Comparison of ENCODE assay signal across 9 cellular contexts in the genomic region with DNA sequence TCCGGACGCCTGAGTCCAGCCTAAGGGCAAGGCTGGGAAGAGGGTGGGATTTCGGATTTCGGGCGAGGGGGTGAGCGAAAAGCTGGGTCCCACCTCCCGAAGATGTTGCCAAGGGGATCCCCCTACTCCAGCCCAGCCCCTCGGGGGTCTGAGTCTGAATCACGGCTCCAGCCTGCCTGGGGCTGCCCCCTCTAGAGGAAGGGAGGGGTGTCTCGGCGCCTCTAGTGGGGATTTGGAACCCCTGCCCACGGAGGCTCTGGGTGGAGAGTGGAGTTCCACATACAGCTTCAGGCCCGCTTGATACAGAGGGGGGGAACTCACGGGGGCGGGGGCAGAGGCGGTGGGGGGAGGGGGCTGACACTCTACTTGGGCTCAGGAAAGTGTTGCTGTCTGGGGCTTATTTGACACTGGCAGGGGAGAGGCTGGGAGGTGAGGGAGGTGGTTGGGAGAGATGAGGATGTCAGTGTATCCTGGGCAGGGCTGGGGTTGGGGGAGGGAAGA. TPM values are rescaled to one million over a fixed set of nuclear protein-coding genes. Genes with fewer than 3 reads are reported as not detected.
A peak's percentile ranks its signal among the peaks of the same experiment; 100 is the strongest.
DNase-seq lines count a peak whose midpoint lies in the region; ATAC-seq and TF ChIP-seq lines count a peak whose summit lies in the region.
"Had no signal": no experiment of that assay in that cellular context is flagged by ENCODE, and none has a peak within 500 bp of the region (broad histone marks: within the 10 kb centered on the region; RNA-seq: fewer than 3 reads in every experiment).

No MANE protein-coding gene starts in this region.

- H3K27me3 ChIP-seq in body of pancreas (peaks cover 0 to 4% of the 10 kb centered on the region in 2 donors), skeletal muscle tissue (ENCODE audit: control insufficient read depth in 3 of 3, insufficient read depth in 3 of 3, low read length in 3 of 3) (peaks cover 17 to 33% (median 28%) of the 10 kb centered on the region in 3 donors)

- peaks cover 33% of the 10 kb centered on the region for H3K27me3 Mint-ChIP-seq in activated CD4-positive, alpha-beta memory T cell treated with anti-CD3 and anti-CD28 coated beads for 36 hours

- CTCF ChIA-PET in HEK293 (lab: Yijun Ruan, JAX) = interaction anchor here (0.7 to 18.5 kb wide), 10 partner anchors 10 to 123 kb away, joined by 3 to 463 read pairs (median 63); no protein-coding TSS in a partner anchor
- CTCF ChIA-PET in activated CD4-positive, alpha-beta memory T cell treated with anti-CD3 and anti-CD28 coated beads for 36 hours (lab: Charles Lee) = no interaction called here

- no peaks in the 10 kb centered on the region for H3K9me3 ChIP-seq in HEK293 (ENCODE audit: control insufficient read depth, insufficient read depth, low read depth, low read length)
- no peaks in the 10 kb centered on the region for H3K9me3 ChIP-seq in body of pancreas
- no peaks in the 10 kb centered on the region for H3K9me3 ChIP-seq in skeletal muscle tissue (ENCODE audit: control insufficient read depth in 3 of 3, low read length in 3 of 3)

- H3K4me1 Mint-ChIP-seq in activated CD4-positive, alpha-beta memory T cell treated with anti-CD3 and anti-CD28 coated beads for 36 hours (ENCODE audit: low read depth) = peaks cover 2% of the 10 kb centered on the region

- no peak overlapping the region for H3K4me3 Mint-ChIP-seq in activated CD4-positive, alpha-beta memory T cell treated with anti-CD3 and anti-CD28 coated beads for 36 hours

- H3K36me3 ChIP-seq in HEK293 (ENCODE audit: control insufficient read depth in 2 of 2, insufficient read depth in 1 of 2, low read length in 2 of 2) = no peaks in the 10 kb centered on the region
- no peaks in the 10 kb centered on the region for H3K36me3 ChIP-seq in body of pancreas (replicated peaks in 1 of 2; ENCODE audit: insufficient read depth in 1 of 2, low read depth in 2 of 2)
- H3K36me3 ChIP-seq in skeletal muscle tissue (ENCODE audit: control insufficient read depth in 3 of 3, insufficient read depth in 3 of 3, low read length in 3 of 3) = no peaks in the 10 kb centered on the region

- H3K27ac Mint-ChIP-seq in activated CD4-positive, alpha-beta memory T cell treated with anti-CD3 and anti-CD28 coated beads for 36 hours = no peak overlapping the region

- H3K27ac ChIP-seq in HEK293 (ENCODE audit: extremely low read depth, low read depth, low read length) (peak overlapping the region; percentile 65; the same call in 1 of the 2 replicates), body of pancreas (peak overlapping the region; percentile 47 to 69 (median 64)), skeletal muscle tissue (ENCODE audit: low read depth, low read length) (peak overlapping the region; percentile 69)

- TF ChIP-seq POLR2A in body of pancreas (IDR thresholded peaks at IDR 0.05) = no peak

- TF ChIP-seq CTCF in HEK293 (tag by site-specific recombination; IDR thresholded peaks at IDR 0.05) = peak; percentile 44
- TF ChIP-seq CTCF in body of pancreas (IDR thresholded peaks at IDR 0.05) = no peak

- H3K36me3 Mint-ChIP-seq in activated CD4-positive, alpha-beta memory T cell treated with anti-CD3 and anti-CD28 coated beads for 36 hours = no peaks in the 10 kb centered on the region

- POLR2A ChIA-PET in HEK293 (lab: Yijun Ruan, JAX) = interaction anchor here (0.6 to 2.6 kb wide), 6 partner anchors 17 to 224 kb away, joined by 3 to 12 read pairs (median 5); no protein-coding TSS in a partner anchor
- POLR2A ChIA-PET in activated CD4-positive, alpha-beta memory T cell treated with anti-CD3 and anti-CD28 coated beads for 36 hours (lab: Charles Lee) = no interaction called here

- WGBS in body of pancreas, 2 donors = 9 to 16% methylated on average over 7 to 16 of the region's 16 CpGs

- peak overlapping the region; percentile 61 to 81 (median 78) for H3K9ac ChIP-seq in skeletal muscle tissue (ENCODE audit: low read depth in 1 of 3, low read length in 3 of 3)

- peak overlapping the region; percentile 76 for H3K4me3 ChIP-seq in HEK293 (ENCODE audit: low read depth, low read length)
- peak overlapping the region; percentile 19 to 69 for H3K4me3 ChIP-seq in body of pancreas
- H3K4me3 ChIP-seq in skeletal muscle tissue (ENCODE audit: low read length in 3 of 3) = peak overlapping the region; percentile 62 to 71 (median 71)

- peak in 1 of 4 donors; percentile 18 for DNase-seq in body of pancreas
- DNase-seq in iPS-NIHi11 (ENCODE audit: low spot score) = peak; percentile 33
- DNase-seq in activated CD4-positive, alpha-beta memory T cell treated with anti-CD3 and anti-CD28 coated beads for 36 hours = no peak
- no peak for DNase-seq in COLO829 (ENCODE audit: low spot score)
- DNase-seq in SIG-M5 treated with dmso at 0.1 percent for 504 hours (lab: John Stamatoyannopoulos, UW; ENCODE audit: unreplicated experiment) = no peak
- DNase-seq in AG08395 (ENCODE audit: low spot score) = no peak
- DNase-seq: midbrain had no signal

- peaks cover 3% of the 10 kb centered on the region; the same call in 1 of the 2 replicates for H3K4me1 ChIP-seq in HEK293 (ENCODE audit: control insufficient read depth, insufficient read depth, low read length)
- H3K4me1 ChIP-seq in body of pancreas = peaks cover 14% of the 10 kb centered on the region
- H3K4me1 ChIP-seq in skeletal muscle tissue (ENCODE audit: control insufficient read depth in 3 of 3, insufficient read depth in 3 of 3, low read length in 3 of 3) = peaks cover 10 to 13% (median 13%) of the 10 kb centered on the region in 3 donors

- H3K9me3 Mint-ChIP-seq in activated CD4-positive, alpha-beta memory T cell treated with anti-CD3 and anti-CD28 coated beads for 36 hours = no peaks in the 10 kb centered on the region

- no peak for ATAC-seq in body of pancreas

- intact Hi-C loops in body of pancreas (cut with DNase I) = loop anchor here (10.0 kb wide), 1 partner anchor 71 kb away; no protein-coding TSS in a partner anchor
- intact Hi-C loops in activated CD4-positive, alpha-beta memory T cell treated with anti-CD3 and anti-CD28 coated beads for 36 hours (cut with micrococcal nuclease) = no loop called here

TF ChIP-seq in HEK293, 187 proteins besides CTCF, POLR2A, EP300 and RAD21:
- TF ChIP-seq ZBTB20 (tag by site-specific recombination; IDR thresholded peaks at IDR 0.05) = peak; percentile 20
- TF ChIP-seq ZNF292 (tag by site-specific recombination; IDR thresholded peaks at IDR 0.05; ENCODE audit: borderline replicate concordance, low read depth) = no peak
- TF ChIP-seq GLIS2 (tag by site-specific recombination; IDR thresholded peaks at IDR 0.05) = peak; percentile 40; the same call in 1 of the 2 replicates
- TF ChIP-seq ZNF335 (tag by site-specific recombination; conservative IDR thresholded peaks at IDR 0.05) = peak; percentile 13

RNA-seq across cellular contexts. Expression of gene KIRREL1, which starts 0.7 kb away (rescaled TPM):
- total RNA-seq in body of pancreas (10 to 100 TPM; 10.9 to 11.4 TPM), skeletal muscle tissue (23.5 TPM)
- not detected for total RNA-seq in activated CD4-positive, alpha-beta memory T cell treated with anti-CD3 and anti-CD28 coated beads for 36 hours

Comparison
In these comparisons a context has a peak if more than half of its experiments do, and no peak if none do; other contexts are left out.
1. RNA of gene KIRREL1, which starts 0.7 kb away (total RNA-seq): 23.5 TPM in skeletal muscle tissue (single experiment) and 10.9 to 11.4 TPM in body of pancreas; not detected in activated CD4-positive, alpha-beta memory T cell treated with anti-CD3 and anti-CD28 coated beads for 36 hours; every median in the first group is over 10 times any median in the second.
2. Peak in every context shown above with its lines, with median percentiles within 50 percentile points of each other: H3K27ac ChIP-seq and H3K4me3 ChIP-seq.